ENCODE assay signal across 11 cellular contexts in the genomic region with DNA sequence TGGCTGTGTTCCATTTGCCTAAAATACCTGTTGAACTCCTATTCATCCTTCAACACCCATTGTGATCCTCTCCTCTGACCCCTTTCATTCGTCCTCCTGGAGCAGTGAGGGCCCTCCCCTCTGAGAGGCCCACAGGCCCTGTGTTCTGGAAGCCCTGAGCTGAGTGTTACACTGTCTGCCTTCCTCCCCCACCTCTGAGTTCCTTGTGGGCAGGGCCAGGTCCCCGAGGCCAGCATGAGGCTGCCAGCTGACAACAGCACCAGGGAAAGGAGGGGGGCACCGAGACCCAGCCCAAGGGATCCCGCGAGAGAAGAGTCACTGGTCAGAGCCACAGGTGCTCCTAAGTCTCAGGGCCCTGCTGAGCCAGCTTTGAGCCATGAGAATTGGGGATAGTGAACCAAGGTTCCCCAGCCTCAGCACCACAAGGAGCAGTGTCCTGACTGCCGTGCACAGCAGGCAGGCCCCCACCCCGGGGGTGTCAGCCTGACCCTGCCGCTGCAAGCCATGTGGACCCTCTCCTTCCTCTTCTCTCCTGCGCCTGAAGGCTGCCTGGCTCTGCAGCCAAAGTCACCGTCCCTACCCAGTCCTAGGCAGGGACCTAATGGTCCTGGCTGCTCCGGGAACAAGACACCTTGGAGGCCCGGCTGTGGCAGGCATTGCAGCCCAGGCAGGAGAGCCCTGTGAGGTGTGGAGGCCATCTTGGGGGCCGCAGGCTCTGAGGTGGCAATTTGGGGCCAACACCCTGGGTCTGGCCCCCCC. TPM values are rescaled to one million over a fixed set of nuclear protein-coding genes. Genes with fewer than 3 reads are reported as not detected.
DNase-seq lines count a peak whose midpoint lies in the region; ATAC-seq and TF ChIP-seq lines count a peak whose summit lies in the region.
"Had no signal": no experiment of that assay in that cellular context is flagged by ENCODE, and none has a peak within 500 bp of the region (broad histone marks: within the 10 kb centered on the region; RNA-seq: fewer than 3 reads in every experiment).

No MANE protein-coding gene starts in this region.

- H3K79me1 ChIP-seq in H9 (ENCODE audit: insufficient read depth, low read depth, low read length, poor library complexity, severe bottlenecking) = no peaks in the 10 kb centered on the region

- no peak overlapping the region for H2AK5ac ChIP-seq in H9 (ENCODE audit: insufficient read length, low read length)

- H3K27ac ChIP-seq in H9 (ENCODE audit: insufficient read length, low read depth, low read length) (no peak overlapping the region), GM23248 (no peak overlapping the region)
- H3K27ac ChIP-seq: parathyroid adenoma had no signal

- no peaks in the 10 kb centered on the region for H3K36me3 ChIP-seq in GM23248 (ENCODE audit: low read depth)

- H3K56ac ChIP-seq in H9 (ENCODE audit: insufficient read length, low read depth, low read length) = no peak overlapping the region

- H3K36me3 Mint-ChIP-seq in H9 (ENCODE audit: insufficient read depth in 1 of 3, low read depth in 3 of 3) (no peaks in the 10 kb centered on the region), mesothelial cell of epicardium (no peaks in the 10 kb centered on the region)

- no peaks in the 10 kb centered on the region for H3K9me3 ChIP-seq in H9 (ENCODE audit: control insufficient read depth, low read depth, low read length)
- H3K9me3 ChIP-seq in GM23248 (ENCODE audit: low read depth) = no peaks in the 10 kb centered on the region

- H4K91ac ChIP-seq in H9 (ENCODE audit: insufficient read length, low read depth, low read length) = no peak overlapping the region

- no peak for ATAC-seq in HG03457 (IDR thresholded peaks at IDR 0.05; ENCODE audit: unreplicated experiment)
- no peak for ATAC-seq in GM18502 (IDR thresholded peaks at IDR 0.05; ENCODE audit: poor library complexity, unreplicated experiment)
- ATAC-seq in HG03342 (IDR thresholded peaks at IDR 0.05; ENCODE audit: unreplicated experiment) = no peak

- H2BK15ac ChIP-seq in H9 (ENCODE audit: low read depth, low read length) = no peak overlapping the region

- H3K4me3 Mint-ChIP-seq in H9 = no peak overlapping the region
- no peak overlapping the region for H3K4me3 Mint-ChIP-seq in mesothelial cell of epicardium
- H3K4me3 Mint-ChIP-seq: CD4-positive, alpha-beta memory T cell had no signal

- H3K4ac ChIP-seq in H9 (ENCODE audit: low read depth, low read length) = no peak overlapping the region

- no peak overlapping the region for H3K18ac ChIP-seq in H9 (ENCODE audit: insufficient read length, low read depth, low read length)

- H2AFZ ChIP-seq in H9 (ENCODE audit: low read length) = no peak overlapping the region
- H2AFZ ChIP-seq in GM23248 = no peak overlapping the region
- H2AFZ ChIP-seq: parathyroid adenoma had no signal

- H3K4me1 Mint-ChIP-seq in H9 (peaks cover 9 to 14% of the 10 kb centered on the region in 2 experiments), mesothelial cell of epicardium (peaks cover 8% of the 10 kb centered on the region)

- H3K27ac Mint-ChIP-seq in H9 (peak overlapping the region; percentile 18 to 71 (median 43); a peak in 3 of 7 replicates), mesothelial cell of epicardium (no peak overlapping the region)

- H3K79me2 ChIP-seq in H9 (ENCODE audit: insufficient read depth, low read length) (no peaks in the 10 kb centered on the region), GM23248 (ENCODE audit: insufficient read depth) (no peaks in the 10 kb centered on the region)
- H3K79me2 ChIP-seq: parathyroid adenoma had no signal

- WGBS in H9 (ENCODE audit: extremely low coverage, insufficient read length, low lambda C conversion rate) = no CpG with 5 or more reads among the region's 13 CpGs
- WGBS in GM23248 (ENCODE audit: low coverage in 1 of 2, low lambda C conversion rate in 2 of 2, missing lambda C conversion rate in 2 of 2), 2 experiments = 77 to 83% methylated on average over 10 to 13 of the region's 13 CpGs

- H2BK20ac ChIP-seq in H9 (ENCODE audit: low read depth, low read length, poor library complexity, severe bottlenecking) = no peak overlapping the region

- in situ Hi-C loops in GM23248 (cut with MboI) = no loop called here

- H2BK5ac ChIP-seq in H9 (ENCODE audit: insufficient read length, low read length) = no peak overlapping the region

- H4K20me1 ChIP-seq in H9 (ENCODE audit: control insufficient read depth, insufficient read depth, insufficient read length) = no peaks in the 10 kb centered on the region
- no peaks in the 10 kb centered on the region for H4K20me1 ChIP-seq in GM23248 (ENCODE audit: insufficient read depth)

- DNase-seq in 8988T (peak; percentile 7), H9 (peak; percentile 26), mesothelial cell of epicardium (ENCODE audit: low spot score in 2 of 2, unreplicated experiment in 2 of 2) (peak; percentile 15 to 34), GM23248 (no peak)
- peak; percentile 11 to 12 for DNase-seq in activated T-cell treated with anti-CD3 and anti-CD28 coated beads, Interleukin-2, amount 50 U/mL, for 48 hours
- DNase-seq: NCI-H2107 had no signal

- no peaks in the 10 kb centered on the region for H3K23me2 ChIP-seq in H9 (ENCODE audit: insufficient read length, low read depth, low read length, poor library complexity, severe bottlenecking)

- no peak overlapping the region for H2BK12ac ChIP-seq in H9 (ENCODE audit: insufficient read length, low read depth, low read length)

- H3K4me2 ChIP-seq in H9 (ENCODE audit: insufficient read depth, insufficient read length, low read length) = no peak overlapping the region
- H3K4me2 ChIP-seq in GM23248 (ENCODE audit: unreplicated experiment) = no peak overlapping the region

- H4K8ac ChIP-seq in H9 (replicated peaks; ENCODE audit: insufficient read length, low read depth, low read length) = no peak overlapping the region

- no peak overlapping the region for H2BK120ac ChIP-seq in H9 (ENCODE audit: low read depth, low read length, poor library complexity, severe bottlenecking)

- H3T11ph ChIP-seq in H9 (ENCODE audit: low read length) = no peak overlapping the region

- H3K9ac ChIP-seq in H9 (ENCODE audit: extremely low read depth, insufficient read length, low read length) (no peak overlapping the region), GM23248 (no peak overlapping the region)
- H3K9ac ChIP-seq: parathyroid adenoma had no signal

- H3K9me2 ChIP-seq in GM23248 (ENCODE audit: insufficient read depth) = no peaks in the 10 kb centered on the region

- H3F3A ChIP-seq in GM23248 (ENCODE audit: insufficient read depth) = no peaks in the 10 kb centered on the region

- no peaks in the 10 kb centered on the region for H3K4me1 ChIP-seq in H9 (ENCODE audit: insufficient read depth, low read length)
- peaks cover 8% of the 10 kb centered on the region; the same call in 1 of the 2 replicates for H3K4me1 ChIP-seq in GM23248 (ENCODE audit: insufficient read depth)
- H3K4me1 ChIP-seq: parathyroid adenoma had no signal

- H3K27me3 Mint-ChIP-seq in H9 (ENCODE audit: low read depth) (peaks cover 1% of the 10 kb centered on the region; the same call in 1 of the 2 replicates), mesothelial cell of epicardium (ENCODE audit: low read depth) (no peaks in the 10 kb centered on the region)
- H3K27me3 Mint-ChIP-seq: CD4-positive, alpha-beta memory T cell had no signal

- TF ChIP-seq CTCF in H9 (conservative IDR thresholded peaks at IDR 0.05) (no peak), mesothelial cell of epicardium (IDR thresholded peaks at IDR 0.05; ENCODE audit: unreplicated experiment) (no peak)

- H3K14ac ChIP-seq in H9 (ENCODE audit: insufficient read depth, low read length) = no peak overlapping the region; the same call in 1 of the 2 replicates

- no peak overlapping the region for H3K4me3 ChIP-seq in GM23248

- H3K27me3 ChIP-seq in H9 (ENCODE audit: insufficient read depth, low read length) = no peaks in the 10 kb centered on the region; the same call in 1 of the 2 replicates
- no peaks in the 10 kb centered on the region for H3K27me3 ChIP-seq in GM23248 (replicated peaks; ENCODE audit: insufficient read depth)

- H4K5ac ChIP-seq in H9 (ENCODE audit: insufficient read length, low read depth, low read length) = no peak overlapping the region

- no peak overlapping the region for H3K23ac ChIP-seq in H9 (ENCODE audit: insufficient read length, low read depth, low read length)

- no peaks in the 10 kb centered on the region for H3K9me3 Mint-ChIP-seq in H9
- H3K9me3 Mint-ChIP-seq in mesothelial cell of epicardium = no peaks in the 10 kb centered on the region
- H3K9me3 Mint-ChIP-seq: CD4-positive, alpha-beta memory T cell had no signal

RNA-seq across cellular contexts. Expression of a gene that starts 52.5 kb away (rescaled TPM):
- total RNA-seq in H9 (2021) (2.6 and 2.7 TPM in 2 replicates), mesothelial cell of epicardium (4.7 to 6.7 TPM (median 5.1 TPM) in 3 replicates)
- total RNA-seq in GM23248 (2014; rRNA removed; shearing (Covaris generic)) = 0.11 and 1.4 TPM in 2 replicates
- 0.60 and 0.65 TPM in 2 replicates for polyA plus RNA-seq in GM23248 (2016; fragmentation: Nextera tagmentation; extraction: Ambion mirVana)
